20 cellular contexts compared by ENCODE assay signal in genomic region chr14:67892466-67893120, GRCh38.
DNase-seq lines count a peak whose midpoint lies in the region; ATAC-seq, FAIRE-seq and TF ChIP-seq lines count a peak whose summit lies in the region.
"Had no signal": no experiment of that assay in that cellular context is flagged by ENCODE, and none has a peak within 500 bp of the region (broad histone marks: within the 10 kb centered on the region; RNA-seq: fewer than 3 reads in every experiment).

No MANE protein-coding gene starts in this region.

- H3K9me3 Mint-ChIP-seq in MCF 10A (ENCODE audit: unreplicated experiment) (no peaks in the 10 kb centered on the region), Calu3 (ENCODE audit: low read depth, unreplicated experiment) (no peaks in the 10 kb centered on the region)
- H3K9me3 Mint-ChIP-seq: CD14-positive monocyte had no signal

- H3K36me3 ChIP-seq in bronchial epithelial cell (ENCODE audit: control insufficient read depth, insufficient read depth, low read length) = no peaks in the 10 kb centered on the region
- H3K36me3 ChIP-seq in mesendoderm (ENCODE audit: control insufficient read depth, insufficient read depth, low read length) = no peaks in the 10 kb centered on the region
- H3K36me3 ChIP-seq in smooth muscle cell (ENCODE audit: low read depth) = no peaks in the 10 kb centered on the region
- H3K36me3 ChIP-seq: MG63 had no signal

- intact Hi-C loops in MCF 10A (cut with micrococcal nuclease) (no loop called here), Calu3 (cut with micrococcal nuclease; ENCODE audit: unreplicated experiment) (no loop called here)

- POLR2A ChIA-PET in MCF 10A (lab: Yijun Ruan, JAX) = no interaction called here

- H2BK120ac ChIP-seq in mesendoderm (ENCODE audit: low read depth, low read length) = no peak overlapping the region

- H3K23ac ChIP-seq in mesendoderm (ENCODE audit: low read length) = no peak overlapping the region

- in situ Hi-C loops in T47D (cut with HindIII; ENCODE audit: low pct_unique_long_range_greater_than_20kb, low sequenced_read_pairs) = no loop called here

- H3K9ac ChIP-seq in mesendoderm (ENCODE audit: low read length) = no peak overlapping the region
- no peak overlapping the region for H3K9ac ChIP-seq in smooth muscle cell (ENCODE audit: low read depth)

- CTCF ChIA-PET in MCF 10A (lab: Yijun Ruan, JAX) (interaction anchor here (0.6 to 1.3 kb wide), 5 partner anchors 8 to 951 kb away, joined by 3 to 11 read pairs (median 4); no protein-coding TSS in a partner anchor), Calu3 (lab: Charles Lee) (interaction anchor here (0.5 kb wide), 1 partner anchor 790 kb away, joined by 5 read pairs; no protein-coding TSS in a partner anchor)

- no CpG with 5 or more reads among the region's 1 CpG for WGBS in mesendoderm (ENCODE audit: extremely low coverage, insufficient coverage, low lambda C conversion rate)
- WGBS in smooth muscle cell (ENCODE audit: low lambda C conversion rate) = 63% methylated on average over 1 of the region's 1 CpG

- no peaks in the 10 kb centered on the region for H3K9me3 ChIP-seq in smooth muscle cell (replicated peaks; ENCODE audit: low read depth)
- H3K9me3 ChIP-seq: MG63 had no signal

- H3K27me3 ChIP-seq in bronchial epithelial cell (ENCODE audit: control insufficient read depth, insufficient read depth, low read length) (no peaks in the 10 kb centered on the region), mesendoderm (ENCODE audit: insufficient read depth, low read length, poor library complexity) (no peaks in the 10 kb centered on the region), smooth muscle cell (ENCODE audit: low read depth) (no peaks in the 10 kb centered on the region)
- H3K27me3 ChIP-seq: MG63 had no signal

- no peaks in the 10 kb centered on the region for H4K20me1 ChIP-seq in smooth muscle cell (ENCODE audit: low read depth)

- no peak overlapping the region for H3K18ac ChIP-seq in mesendoderm (ENCODE audit: low read length)

- H4K8ac ChIP-seq in mesendoderm (ENCODE audit: low read depth, low read length) = no peak overlapping the region

- no peak overlapping the region for H3K4me2 ChIP-seq in mesendoderm (ENCODE audit: low read length)
- H3K4me2 ChIP-seq in smooth muscle cell = no peak overlapping the region

- peak; percentile 31 to 84 for DNase-seq in T47D (ENCODE audit: low read depth in 1 of 2, low spot score in 1 of 2)
- no peak for DNase-seq in MCF 10A (ENCODE audit: unreplicated experiment)
- DNase-seq in bronchial epithelial cell (ENCODE audit: low read depth) = no peak
- DNase-seq in mesendoderm = peak; percentile 63
- no peak for DNase-seq in Calu3
- DNase-seq in smooth muscle cell (lab: John Stamatoyannopoulos, UW; ENCODE audit: unreplicated experiment) = no peak
- no peak for DNase-seq in RPMI8226
- DNase-seq: DND-41; GF-D8; KG1; MG63; NCI-H1105 treated with DMSO at 0.1 percent for 48 hours; NCI-H2081; NCI-H524; NK-92 treated with Interleukin-12 subunit alpha and Interleukin-12 subunit beta, amount 100 ng/mL, for 24 hours had no signal

- no peak overlapping the region for H2AK5ac ChIP-seq in mesendoderm (ENCODE audit: low read length)

- no peak overlapping the region for H2BK5ac ChIP-seq in mesendoderm (ENCODE audit: low read length)

- H3K4me1 ChIP-seq in mesendoderm (ENCODE audit: control insufficient read depth, low read depth, low read length) = peaks cover 3% of the 10 kb centered on the region
- H3K4me1 ChIP-seq in smooth muscle cell (ENCODE audit: low read depth) = no peaks in the 10 kb centered on the region

- H3K27me3 Mint-ChIP-seq in MCF 10A (ENCODE audit: insufficient read depth, unreplicated experiment) = no peaks in the 10 kb centered on the region
- H3K27me3 Mint-ChIP-seq in Calu3 (ENCODE audit: unreplicated experiment) = no peaks in the 10 kb centered on the region

- no peaks in the 10 kb centered on the region for H3K36me3 Mint-ChIP-seq in MCF 10A (ENCODE audit: insufficient read depth, unreplicated experiment)
- H3K36me3 Mint-ChIP-seq in Calu3 (ENCODE audit: insufficient read depth, unreplicated experiment) = no peaks in the 10 kb centered on the region

- no peak overlapping the region for H3K4me3 Mint-ChIP-seq in MCF 10A (ENCODE audit: unreplicated experiment)
- H3K4me3 Mint-ChIP-seq in Calu3 (ENCODE audit: low read depth, unreplicated experiment) = no peak overlapping the region
- H3K4me3 Mint-ChIP-seq: CD14-positive monocyte had no signal

- H3K4me1 Mint-ChIP-seq in MCF 10A (ENCODE audit: insufficient read depth, unreplicated experiment) (no peaks in the 10 kb centered on the region), Calu3 (ENCODE audit: low read depth, unreplicated experiment) (no peaks in the 10 kb centered on the region)
- H3K4me1 Mint-ChIP-seq: CD14-positive monocyte had no signal

- H4K5ac ChIP-seq in mesendoderm (ENCODE audit: low read length) = no peak overlapping the region

- no peak for ATAC-seq in GM21360 (IDR thresholded peaks at IDR 0.05; ENCODE audit: unreplicated experiment)

- H3K79me2 ChIP-seq in mesendoderm (ENCODE audit: control insufficient read depth, insufficient read depth, low read length) (no peaks in the 10 kb centered on the region), smooth muscle cell (ENCODE audit: low read depth) (no peaks in the 10 kb centered on the region)

- H2BK15ac ChIP-seq in mesendoderm (replicated peaks; ENCODE audit: low read depth) = no peak overlapping the region

- no peak for TF ChIP-seq CTCF in MCF 10A (IDR thresholded peaks at IDR 0.05; ENCODE audit: unreplicated experiment)
- no peak for TF ChIP-seq CTCF in bronchial epithelial cell (IDR thresholded peaks at IDR 0.05; ENCODE audit: insufficient read depth, low read length, severe bottlenecking)
- no peak for TF ChIP-seq CTCF in Calu3 (IDR thresholded peaks at IDR 0.05; ENCODE audit: unreplicated experiment)
- no peak for TF ChIP-seq CTCF in smooth muscle cell (IDR thresholded peaks at IDR 0.05; ENCODE audit: borderline replicate concordance, insufficient read depth, poor library complexity, severe bottlenecking)

- no peak overlapping the region for H3K4ac ChIP-seq in mesendoderm (ENCODE audit: low read depth, low read length)

- no peak overlapping the region for H3K56ac ChIP-seq in mesendoderm (ENCODE audit: low read length)

- H3K27ac Mint-ChIP-seq in MCF 10A (ENCODE audit: low read depth, unreplicated experiment) = no peak overlapping the region
- no peak overlapping the region for H3K27ac Mint-ChIP-seq in Calu3 (ENCODE audit: unreplicated experiment)

- FAIRE-seq in bronchial epithelial cell (lab: Jason Lieb, UNC) = peak; percentile 62
- FAIRE-seq: A204.1, H1 had no signal

- no peak overlapping the region for H3K27ac ChIP-seq in mesendoderm (ENCODE audit: low read depth, low read length)
- no peak overlapping the region for H3K27ac ChIP-seq in smooth muscle cell (ENCODE audit: low read depth)
- H3K27ac ChIP-seq: HL-60 had no signal

- H3F3A ChIP-seq in smooth muscle cell (ENCODE audit: low read depth) = no peaks in the 10 kb centered on the region

- H3K4me3 ChIP-seq in bronchial epithelial cell (ENCODE audit: low read depth, low read length) = no peak overlapping the region
- H3K4me3 ChIP-seq in mesendoderm (ENCODE audit: low read length) = no peak overlapping the region
- no peak overlapping the region for H3K4me3 ChIP-seq in smooth muscle cell
- H3K4me3 ChIP-seq: MG63 had no signal

- BruUV-seq in MCF 10A (replicated peaks; lab: Mats Ljungman, UMichigan) = no TSS peak
- BruUV-seq in Calu3 (replicated peaks; lab: Mats Ljungman, UMichigan) = no TSS peak

- H3K79me1 ChIP-seq in mesendoderm (ENCODE audit: low read length) = no peaks in the 10 kb centered on the region

- no peak overlapping the region for H2AFZ ChIP-seq in smooth muscle cell (ENCODE audit: low read depth)

Comparison
In these comparisons a context has a peak if more than half of its experiments do, and no peak if none do; other contexts are left out.
1. DNase-seq: peak in T47D (2 of 2) and mesendoderm (single experiment); none in MCF 10A (single experiment), bronchial epithelial cell (single experiment), Calu3 (single experiment), smooth muscle cell (single experiment) and RPMI8226 (single experiment).